In the genomic region with DNA sequence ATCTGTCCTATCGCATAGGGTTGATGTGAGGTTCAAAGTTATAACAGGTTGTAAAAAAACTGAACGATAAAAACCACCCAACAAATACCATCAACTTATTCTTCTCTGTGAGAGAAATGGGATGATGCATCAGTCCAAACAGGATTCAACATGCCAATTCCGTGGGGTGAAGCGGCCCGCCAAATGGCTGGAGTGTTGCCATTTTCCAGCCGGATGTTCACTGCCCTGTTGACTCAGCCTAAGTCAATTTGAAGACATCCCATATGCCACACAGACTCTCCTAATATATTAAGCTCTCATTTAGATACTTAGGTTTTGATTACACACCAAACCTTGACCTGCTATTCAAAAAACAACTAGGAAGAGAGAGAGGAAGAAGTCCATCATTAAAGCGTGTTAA, we compare ENCODE assay signal across 26 cellular contexts.
DNase-seq lines count a peak whose midpoint lies in the region; ATAC-seq, FAIRE-seq and TF ChIP-seq lines count a peak whose summit lies in the region.
"Had no signal": no experiment of that assay in that cellular context is flagged by ENCODE, and none has a peak within 500 bp of the region (broad histone marks: within the 10 kb centered on the region; RNA-seq: fewer than 3 reads in every experiment).

No MANE protein-coding gene starts in this region.

- H3K27me3 ChIP-seq in foreskin keratinocyte: no peaks in the 10 kb centered on the region
- H3K27me3 ChIP-seq: stomach had no signal

- H3K27ac ChIP-seq in foreskin keratinocyte: peak overlapping the region; percentile 67
- H3K27ac ChIP-seq: coronary artery, parathyroid adenoma, stomach had no signal

- H3K4me1 Mint-ChIP-seq in stimulated activated naive B cell treated with anti-CD40 and anti-IgM and Interleukin-4, amounts not matched to agents 10 μg/mL and 1 μg/mL and 100 μg/mL, for 72 hours: no peaks in the 10 kb centered on the region
- H3K4me1 Mint-ChIP-seq: activated CD4-positive, alpha-beta T cell treated with anti-CD3 and anti-CD28 coated beads for 36 hours; activated T-helper 17 cell treated with anti-CD3 and anti-CD28 coated beads, Interleukin-2, amount 50 U/mL, for 72 hours; brain; memory B cell had no signal

- intact Hi-C loops in Right ventricle myocardium inferior (cut with DNase I): no loop called here

- peak; percentile 3 for DNase-seq in A172 (ENCODE audit: low spot score)
- DNase-seq in HCEC 1CT: peak; percentile 71
- peak; percentile 21 for DNase-seq in SHP77 treated with DMSO at 0.1 percent for 48 hours (lab: John Stamatoyannopoulos, UW)
- peak; percentile 91 to 96 for DNase-seq in foreskin keratinocyte
- DNase-seq in NCI-H128 (lab: John Stamatoyannopoulos, UW; ENCODE audit: unreplicated experiment): no peak
- DNase-seq in Right ventricle myocardium inferior (ENCODE audit: missing footprints): no peak
- no peak for DNase-seq in H54 (ENCODE audit: insufficient read length, low spot score)
- DNase-seq in stimulated activated naive B cell treated with anti-CD40 and anti-IgM and Interleukin-4, amounts not matched to agents 10 μg/mL and 1 μg/mL and 100 μg/mL, for 72 hours: no peak
- DNase-seq: ACHN; activated CD4-positive, alpha-beta T cell treated with anti-CD3 and anti-CD28 coated beads for 36 hours; DMS79 treated with DMSO at 0.1 percent for 48 hours; kidney; NCI-H1436; NCI-H2171 treated with DMSO at 0.1 percent for 48 hours; NCI-H748 treated with DMSO at 0.1 percent for 48 hours; stimulated activated CD4-positive, alpha-beta T cell treated with anti-CD3 and anti-CD28 coated beads, Interleukin-2, amount 100 ng/mL, for 24 hours; stomach; trophoblast cell had no signal

- no peak overlapping the region for H3K4me3 Mint-ChIP-seq in stimulated activated naive B cell treated with anti-CD40 and anti-IgM and Interleukin-4, amounts not matched to agents 10 μg/mL and 1 μg/mL and 100 μg/mL, for 72 hours
- H3K4me3 Mint-ChIP-seq: activated CD4-positive, alpha-beta T cell treated with anti-CD3 and anti-CD28 coated beads for 36 hours; activated T-helper 17 cell treated with anti-CD3 and anti-CD28 coated beads, Interleukin-2, amount 50 U/mL, for 72 hours; brain; memory B cell; natural killer cell treated with Interleukin-12 subunit alpha and Interleukin-12 subunit beta and Interleukin-15 and Interleukin-18, amount 100 ng/mL, for 72 hours had no signal

- no peak for TF ChIP-seq POLR2A in H54 (IDR thresholded peaks at IDR 0.05; ENCODE audit: low read depth, low read length)

- H3K4me1 ChIP-seq in foreskin keratinocyte: peaks cover 23% of the 10 kb centered on the region
- H3K4me1 ChIP-seq: parathyroid adenoma had no signal

- H3K36me3 Mint-ChIP-seq in stimulated activated naive B cell treated with anti-CD40 and anti-IgM and Interleukin-4, amounts not matched to agents 10 μg/mL and 1 μg/mL and 100 μg/mL, for 72 hours: no peaks in the 10 kb centered on the region
- H3K36me3 Mint-ChIP-seq: brain; memory B cell; natural killer cell treated with Interleukin-12 subunit alpha and Interleukin-12 subunit beta and Interleukin-15 and Interleukin-18, amount 100 ng/mL, for 72 hours had no signal

- TF ChIP-seq CTCF in foreskin keratinocyte (conservative IDR thresholded peaks at IDR 0.05): no peak

- peak; percentile 90 for ATAC-seq in foreskin keratinocyte
- ATAC-seq in Right ventricle myocardium inferior: no peak
- ATAC-seq in stimulated activated naive B cell treated with anti-CD40 and anti-IgM and Interleukin-4, amounts not matched to agents 10 μg/mL and 1 μg/mL and 100 μg/mL, for 72 hours (replicated peaks): no peak
- ATAC-seq: activated CD4-positive, alpha-beta T cell treated with anti-CD3 and anti-CD28 coated beads for 36 hours; activated T-helper 17 cell treated with anti-CD3 and anti-CD28 coated beads, Interleukin-2, amount 50 U/mL, for 72 hours; natural killer cell treated with Interleukin-12 subunit alpha and Interleukin-12 subunit beta and Interleukin-15 and Interleukin-18, amount 100 ng/mL, for 72 hours; Panc1 had no signal

- no peak for FAIRE-seq in H54 (lab: Jason Lieb, UNC)
- FAIRE-seq: frontal cortex, kidney had no signal

- H3K27me3 Mint-ChIP-seq in stimulated activated naive B cell treated with anti-CD40 and anti-IgM and Interleukin-4, amounts not matched to agents 10 μg/mL and 1 μg/mL and 100 μg/mL, for 72 hours: peaks cover 0 to 8% of the 10 kb centered on the region in 2 donors
- H3K27me3 Mint-ChIP-seq: brain had no signal

- no peak overlapping the region for H3K27ac Mint-ChIP-seq in stimulated activated naive B cell treated with anti-CD40 and anti-IgM and Interleukin-4, amounts not matched to agents 10 μg/mL and 1 μg/mL and 100 μg/mL, for 72 hours
- H3K27ac Mint-ChIP-seq: activated CD4-positive, alpha-beta T cell treated with anti-CD3 and anti-CD28 coated beads for 36 hours; activated T-helper 17 cell treated with anti-CD3 and anti-CD28 coated beads, Interleukin-2, amount 50 U/mL, for 72 hours; brain; memory B cell; natural killer cell treated with Interleukin-12 subunit alpha and Interleukin-12 subunit beta and Interleukin-15 and Interleukin-18, amount 100 ng/mL, for 72 hours had no signal

- H3K9me3 Mint-ChIP-seq in stimulated activated naive B cell treated with anti-CD40 and anti-IgM and Interleukin-4, amounts not matched to agents 10 μg/mL and 1 μg/mL and 100 μg/mL, for 72 hours: no peaks in the 10 kb centered on the region
- H3K9me3 Mint-ChIP-seq: activated T-helper 17 cell treated with anti-CD3 and anti-CD28 coated beads, Interleukin-2, amount 50 U/mL, for 72 hours; brain; memory B cell; natural killer cell treated with Interleukin-12 subunit alpha and Interleukin-12 subunit beta and Interleukin-15 and Interleukin-18, amount 100 ng/mL, for 72 hours had no signal

Comparison
In these comparisons a context has a peak if more than half of its experiments do, and no peak if none do; other contexts are left out.
1. DNase-seq: peak in A172 (single experiment), HCEC 1CT (single experiment), SHP77 treated with DMSO at 0.1 percent for 48 hours (single experiment) and foreskin keratinocyte (2 of 2); none in NCI-H128 (single experiment), Right ventricle myocardium inferior (single experiment), H54 (single experiment) and stimulated activated naive B cell treated with anti-CD40 and anti-IgM and Interleukin-4, amounts not matched to agents 10 μg/mL and 1 μg/mL and 100 μg/mL, for 72 hours (single experiment).